ENCODE assay signal across 1 cellular context in the genomic region with DNA sequence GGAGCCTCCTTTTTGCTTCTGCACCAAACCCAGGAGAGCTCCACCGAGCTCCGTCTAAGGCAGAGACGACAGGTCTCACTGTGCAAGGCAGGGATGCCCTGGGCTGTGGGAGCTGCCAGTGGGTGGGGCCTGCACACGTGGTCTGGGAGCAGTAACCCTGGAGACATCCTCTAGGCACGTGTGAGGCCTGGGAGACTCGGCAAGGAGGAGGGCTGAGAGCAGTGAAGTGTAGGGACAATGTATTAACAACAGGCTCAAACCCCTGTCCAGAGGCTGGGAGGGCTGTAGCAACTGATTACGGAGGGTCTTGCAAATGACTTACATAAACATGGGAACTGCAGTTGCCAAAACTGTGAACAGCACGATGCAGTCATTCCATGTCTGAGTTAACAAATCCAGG.
TF ChIP-seq lines count a peak whose summit lies in the region.

No MANE protein-coding gene starts in this region.

TF ChIP-seq in K562, 482 proteins besides CTCF, POLR2A, EP300 and RAD21 (continued from another document):
- TF ChIP-seq, protein P1, sequence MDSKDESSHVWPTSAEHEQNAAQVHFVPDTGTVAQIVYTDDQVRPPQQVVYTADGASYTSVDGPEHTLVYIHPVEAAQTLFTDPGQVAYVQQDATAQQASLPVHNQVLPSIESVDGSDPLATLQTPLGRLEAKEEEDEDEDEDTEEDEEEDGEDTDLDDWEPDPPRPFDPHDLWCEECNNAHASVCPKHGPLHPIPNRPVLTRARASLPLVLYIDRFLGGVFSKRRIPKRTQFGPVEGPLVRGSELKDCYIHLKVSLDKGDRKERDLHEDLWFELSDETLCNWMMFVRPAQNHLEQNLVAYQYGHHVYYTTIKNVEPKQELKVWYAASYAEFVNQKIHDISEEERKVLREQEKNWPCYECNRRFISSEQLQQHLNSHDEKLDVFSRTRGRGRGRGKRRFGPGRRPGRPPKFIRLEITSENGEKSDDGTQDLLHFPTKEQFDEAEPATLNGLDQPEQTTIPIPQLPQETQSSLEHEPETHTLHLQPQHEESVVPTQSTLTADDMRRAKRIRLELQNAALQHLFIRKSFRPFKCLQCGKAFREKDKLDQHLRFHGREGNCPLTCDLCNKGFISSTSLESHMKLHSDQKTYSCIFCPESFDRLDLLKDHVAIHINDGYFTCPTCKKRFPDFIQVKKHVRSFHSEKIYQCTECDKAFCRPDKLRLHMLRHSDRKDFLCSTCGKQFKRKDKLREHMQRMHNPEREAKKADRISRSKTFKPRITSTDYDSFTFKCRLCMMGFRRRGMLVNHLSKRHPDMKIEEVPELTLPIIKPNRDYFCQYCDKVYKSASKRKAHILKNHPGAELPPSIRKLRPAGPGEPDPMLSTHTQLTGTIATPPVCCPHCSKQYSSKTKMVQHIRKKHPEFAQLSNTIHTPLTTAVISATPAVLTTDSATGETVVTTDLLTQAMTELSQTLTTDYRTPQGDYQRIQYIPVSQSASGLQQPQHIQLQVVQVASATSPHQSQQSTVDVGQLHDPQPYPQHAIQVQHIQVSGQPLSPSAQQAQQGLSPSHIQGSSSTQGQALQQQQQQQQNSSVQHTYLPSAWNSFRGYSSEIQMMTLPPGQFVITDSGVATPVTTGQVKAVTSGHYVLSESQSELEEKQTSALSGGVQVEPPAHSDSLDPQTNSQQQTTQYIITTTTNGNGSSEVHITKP (IDR thresholded peaks at IDR 0.05; ENCODE audit: partially characterized antibody): no peak
- TF ChIP-seq BHLHE40 (IDR thresholded peaks at IDR 0.05; ENCODE audit: low read length): 0 out of 2 replicates have a peak, but pooled peaks have one; percentile 33
- TF ChIP-seq RFX1 (IDR thresholded peaks at IDR 0.05): peak; percentile 42
TF ChIP-seq in K562: peak in this region for 4.
